18 cellular contexts compared by ENCODE assay signal in genomic region chr6:112234596-112234995, GRCh38. TPM values are rescaled to one million over a fixed set of nuclear protein-coding genes. Genes with fewer than 3 reads are reported as not detected.
DNase-seq lines count a peak whose midpoint lies in the region; ATAC-seq and TF ChIP-seq lines count a peak whose summit lies in the region.
"Had no signal": no experiment of that assay in that cellular context is flagged by ENCODE, and none has a peak within 500 bp of the region (broad histone marks: within the 10 kb centered on the region; RNA-seq: fewer than 3 reads in every experiment).

No MANE protein-coding gene starts in this region.

- H3K36me3 ChIP-seq in right atrium auricular region (no peaks in the 10 kb centered on the region), gastrocnemius medialis (no peaks in the 10 kb centered on the region)
- H3K36me3 ChIP-seq: Peyer's patch had no signal

- H3K27ac ChIP-seq in right atrium auricular region (peak overlapping the region; percentile 72 to 84), gastrocnemius medialis (peak overlapping the region; percentile 58 to 75 (median 62))

- TF ChIP-seq CTCF in right atrium auricular region (IDR thresholded peaks at IDR 0.05) (no peak), fibroblast of the aortic adventitia (IDR thresholded peaks at IDR 0.05; ENCODE audit: insufficient read depth, low read length) (no peak), gastrocnemius medialis (IDR thresholded peaks at IDR 0.05 in 4 of 5, conservative IDR thresholded peaks at IDR 0.05 in 1 of 5) (no peak)

- no peaks in the 10 kb centered on the region for H3K9me3 ChIP-seq in right atrium auricular region
- H3K9me3 ChIP-seq in gastrocnemius medialis: no peaks in the 10 kb centered on the region
- H3K9me3 ChIP-seq: Peyer's patch had no signal

- ATAC-seq in left cardiac atrium (no peak), gastrocnemius medialis (no peak), GM19324 (IDR thresholded peaks at IDR 0.05; ENCODE audit: low FRiP score, unreplicated experiment) (no peak)

- intact Hi-C loops in left cardiac atrium (cut with DNase I): no loop called here
- intact Hi-C loops in gastrocnemius medialis (cut with DNase I; ENCODE audit: low total_unique reads): no loop called here

- no peak overlapping the region for H3K4me3 ChIP-seq in right atrium auricular region
- no peak overlapping the region for H3K4me3 ChIP-seq in fibroblast of the aortic adventitia (ENCODE audit: low read depth, low read length)
- no peak overlapping the region for H3K4me3 ChIP-seq in gastrocnemius medialis
- H3K4me3 ChIP-seq: Peyer's patch had no signal

- DNase-seq in right atrium auricular region (ENCODE audit: low spot score) (no peak), left cardiac atrium (no peak), fibroblast of the aortic adventitia (ENCODE audit: low read depth) (peak; percentile 89), gastrocnemius medialis (no peak), erythroblast (lab: John Stamatoyannopoulos, UW) (no peak), KG1 (lab: John Stamatoyannopoulos, UW) (no peak), T-helper 1 cell (no peak)
- DNase-seq: activated CD4-positive, alpha-beta T cell treated with anti-CD3 and anti-CD28 coated beads, Interleukin-2, amount 10 ng/mL, durations not matched to agents 24 days and 14 days; activated CD8-positive, alpha-beta memory T cell treated with anti-CD3 and anti-CD28 coated beads, Interleukin-2, amount 50 U/mL, for 4 hours; activated effector memory CD4-positive, alpha-beta T cell treated with anti-CD3 and anti-CD28 coated beads, Interleukin-2, amount 50 U/mL, for 16 hours; amygdala; DMS79 treated with DMSO at 0.1 percent for 48 hours; kidney; MV-4-11; NCI-H748 treated with DMSO at 0.1 percent for 48 hours; Peyer's patch; stimulated activated CD4-positive, alpha-beta T cell treated with anti-CD3 and anti-CD28 coated beads, Interleukin-4, amount 100 ng/mL, for 4 hours had no signal

- in situ Hi-C loops in gastrocnemius medialis (cut with MboI; ENCODE audit: low sequenced_read_pairs in 4 of 4): no loop called here

- H3K27me3 ChIP-seq in right atrium auricular region: no peaks in the 10 kb centered on the region
- no peaks in the 10 kb centered on the region for H3K27me3 ChIP-seq in gastrocnemius medialis
- H3K27me3 ChIP-seq: Peyer's patch had no signal

- H3K4me1 ChIP-seq in right atrium auricular region (peaks cover 0 to 59% of the 10 kb centered on the region in 2 donors), gastrocnemius medialis (peaks cover 0 to 26% of the 10 kb centered on the region in 2 donors)
- H3K4me1 ChIP-seq: Peyer's patch had no signal

- no peak for TF ChIP-seq POLR2A in gastrocnemius medialis (IDR thresholded peaks at IDR 0.05)
- no peak for TF ChIP-seq POLR2A in erythroblast (IDR thresholded peaks at IDR 0.05; ENCODE audit: low read length)

RNA-seq across cellular contexts. Expression of gene LAMA4, which starts 19.8 kb away (rescaled TPM):
- total RNA-seq in right atrium auricular region: 10 to 100 TPM; 37.2 to 47.1 TPM
- total RNA-seq in left cardiac atrium: 10 to 100 TPM; 63.7 to 87.8 TPM
- total RNA-seq in fibroblast of the aortic adventitia (ENCODE audit: low replicate concordance): 306 and 904 TPM in 2 replicates
- 10 to 100 TPM in 1 of 4 donors, 1 to 10 TPM in 3; 4.4 to 19.1 (median 7.4) TPM for total RNA-seq in gastrocnemius medialis
- total RNA-seq: activated CD4-positive, alpha-beta T cell treated with anti-CD3 and anti-CD28 coated beads, Interleukin-2, amount 10 ng/mL, durations not matched to agents 24 days and 14 days had no signal
